Comparison of ENCODE assay signal across 8 cellular contexts in the genomic region with DNA sequence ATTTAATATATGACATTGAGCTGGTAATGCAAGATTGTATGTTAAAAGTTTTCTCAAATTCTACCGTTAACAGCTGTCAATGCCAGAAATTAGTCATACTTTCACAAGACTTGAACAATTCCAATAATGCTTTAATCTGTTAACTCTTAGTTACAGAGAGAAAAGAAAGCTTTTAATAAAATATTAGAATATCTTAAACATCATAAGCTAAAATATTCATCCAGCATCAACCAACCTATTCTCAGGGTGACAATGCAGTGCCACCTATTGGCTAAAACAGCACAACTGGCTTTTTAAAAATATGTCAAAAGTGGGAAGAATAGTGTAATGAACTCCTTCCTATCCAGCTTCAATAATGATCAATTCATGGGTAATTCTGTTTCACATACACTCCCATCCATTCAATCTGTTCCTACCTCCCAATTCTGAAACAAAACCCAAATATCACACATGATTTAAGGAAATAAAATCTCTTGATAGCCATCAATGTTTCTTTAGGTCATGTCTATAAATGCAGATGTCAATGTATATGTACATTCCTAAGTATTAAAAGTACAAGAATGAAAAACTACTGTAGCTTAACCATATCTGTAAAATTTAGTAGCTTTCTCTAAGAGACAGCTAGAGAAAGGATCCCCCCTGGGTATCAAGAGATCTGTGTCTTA.
DNase-seq lines count a peak whose midpoint lies in the region; ATAC-seq and TF ChIP-seq lines count a peak whose summit lies in the region.

No MANE protein-coding gene starts in this region.

- TF ChIP-seq CTCF in OCI-LY3 (IDR thresholded peaks at IDR 0.05; ENCODE audit: low read depth, low read length), result peak; percentile 83
- peak; percentile 62 for TF ChIP-seq CTCF in fibroblast of the aortic adventitia (IDR thresholded peaks at IDR 0.05; ENCODE audit: insufficient read depth, low read length)

- no peaks in the 10 kb centered on the region for H4K20me1 ChIP-seq in OCI-LY3 (ENCODE audit: insufficient read depth, low read length)

- no peaks in the 10 kb centered on the region for H3K9me3 ChIP-seq in OCI-LY3 (ENCODE audit: insufficient read depth, low read length)

- H3K36me3 ChIP-seq in OCI-LY3 (replicated peaks; ENCODE audit: low read depth, low read length), result no peaks in the 10 kb centered on the region

- DNase-seq in AG20443 (ENCODE audit: low spot score) (peak; percentile 20), GM19238 (ENCODE audit: insufficient read length, low spot score) (peak; percentile 2), fibroblast of the aortic adventitia (ENCODE audit: low read depth) (peak; percentile 27), superior temporal gyrus (ENCODE audit: extremely low spot score) (peak; percentile 53), DMS153 treated with DMSO at 0.1 percent for 48 hours (lab: John Stamatoyannopoulos, UW; ENCODE audit: unreplicated experiment) (no peak)

- H3K79me2 ChIP-seq in OCI-LY3 (ENCODE audit: low read length), result no peaks in the 10 kb centered on the region

- H3K27ac ChIP-seq in OCI-LY3 (ENCODE audit: low read length), result no peak overlapping the region

- peaks cover 28% of the 10 kb centered on the region for H3K4me1 ChIP-seq in OCI-LY3 (ENCODE audit: low read length)

- no peak overlapping the region for H3K4me2 ChIP-seq in OCI-LY3 (ENCODE audit: low read length)

- ATAC-seq in HG03135 (IDR thresholded peaks at IDR 0.05; ENCODE audit: unreplicated experiment) (no peak), GM21360 (IDR thresholded peaks at IDR 0.05; ENCODE audit: unreplicated experiment) (no peak)

- H3K4me3 ChIP-seq in OCI-LY3 (ENCODE audit: low read length), result no peak overlapping the region
- no peak overlapping the region for H3K4me3 ChIP-seq in fibroblast of the aortic adventitia (ENCODE audit: low read depth, low read length)

- H3K27me3 ChIP-seq in OCI-LY3 (ENCODE audit: low read depth, low read length), result no peaks in the 10 kb centered on the region

- no peak overlapping the region for H3K9ac ChIP-seq in OCI-LY3 (ENCODE audit: low read length)

- H2AFZ ChIP-seq in OCI-LY3 (ENCODE audit: low read depth, low read length), result no peak overlapping the region
